In genomic region chr6:110233769-110234374, GRCh38 we compare ENCODE assay signal across 8 cellular contexts. TPM values are rescaled to one million over a fixed set of nuclear protein-coding genes. Genes with fewer than 3 reads are reported as not detected.
A peak's percentile ranks its signal among the peaks of the same experiment; 100 is the strongest.
DNase-seq lines count a peak whose midpoint lies in the region; ATAC-seq, FAIRE-seq and TF ChIP-seq lines count a peak whose summit lies in the region.

No MANE protein-coding gene starts in this region.

- H3K27me3 Mint-ChIP-seq in IgD-negative memory B cell: no peaks in the 10 kb centered on the region

- FAIRE-seq in frontal cortex (lab: Jason Lieb, UNC) (peak; percentile 56), kidney (lab: Jason Lieb, UNC) (no peak)

- TF ChIP-seq CTCF in GM12864 (IDR thresholded peaks at IDR 0.05; ENCODE audit: low read depth, low read length, missing control alignments) (no peak), kidney (IDR thresholded peaks at IDR 0.05; ENCODE audit: borderline replicate concordance, extremely low read depth, insufficient read depth) (no peak)

- intact Hi-C loops in kidney (cut with DNase I): no loop called here
- intact Hi-C loops in posterior vena cava (cut with DNase I): no loop called here

- H3K9ac ChIP-seq in kidney (ENCODE audit: low read length in 2 of 2): no peak overlapping the region

- peaks cover 1% of the 10 kb centered on the region; the same call in 1 of the 2 replicates for H3K36me3 ChIP-seq in H7 (replicated peaks; ENCODE audit: control insufficient read depth, insufficient read depth, low read length)
- H3K36me3 ChIP-seq in kidney (ENCODE audit: control insufficient read depth in 1 of 2, insufficient read depth in 2 of 2, low read length in 2 of 2): peaks cover 3 to 11% of the 10 kb centered on the region in 2 donors

- H3K36me3 Mint-ChIP-seq in IgD-negative memory B cell: peaks cover 10% of the 10 kb centered on the region

- H3K4me1 ChIP-seq in kidney (ENCODE audit: control insufficient read depth in 1 of 2, insufficient read depth in 1 of 2, low read depth in 1 of 2, low read length in 2 of 2): no peaks in the 10 kb centered on the region

- no peak overlapping the region for H3K27ac ChIP-seq in kidney (ENCODE audit: low read depth in 2 of 2, low read length in 2 of 2)

- H3K4me1 Mint-ChIP-seq in IgD-negative memory B cell: peaks cover 5 to 12% (median 8%) of the 10 kb centered on the region in 3 donors

- DNase-seq in GM12864 (ENCODE audit: low read depth) (peak; percentile 35), frontal cortex (ENCODE audit: low spot score in 2 of 2) (no peak), inferior parietal cortex (ENCODE audit: extremely low spot score) (no peak), H7 (no peak), kidney (no peak), posterior vena cava (ENCODE audit: low spot score) (no peak)

- no peaks in the 10 kb centered on the region for H3K9me3 ChIP-seq in kidney (ENCODE audit: control insufficient read depth in 1 of 2, low read length in 2 of 2)

- no peaks in the 10 kb centered on the region for H3K27me3 ChIP-seq in H7 (ENCODE audit: control insufficient read depth, insufficient read depth, low read length)

- peak overlapping the region; percentile 40 to 62 (median 44) for H3K27ac Mint-ChIP-seq in IgD-negative memory B cell

- H3K4me3 ChIP-seq in GM12864 (ENCODE audit: low read depth, low read length): no peak overlapping the region
- no peak overlapping the region for H3K4me3 ChIP-seq in H7 (ENCODE audit: insufficient read depth, low read depth, low read length)
- H3K4me3 ChIP-seq in kidney (ENCODE audit: low read length in 2 of 2): no peak overlapping the region

- H3K9me3 Mint-ChIP-seq in IgD-negative memory B cell: no peaks in the 10 kb centered on the region

- ATAC-seq in GM21515 (IDR thresholded peaks at IDR 0.05; ENCODE audit: unreplicated experiment): peak; percentile 92

- peak overlapping the region in 1 of 4 donors; percentile 53 for H3K4me3 Mint-ChIP-seq in IgD-negative memory B cell

RNA-seq across cellular contexts. Expression of gene CDC40, which starts 53.6 kb away (rescaled TPM):
- polyA plus RNA-seq in IgD-negative memory B cell (47.5 TPM), kidney (ENCODE audit: insufficient read depth, low read depth, low replicate concordance) (10.9 TPM)
- total RNA-seq in frontal cortex (21.2 TPM), kidney (24.6 TPM), posterior vena cava (10 to 100 TPM; 19.5 to 20.0 TPM)
- total RNA-seq in H7 (2014; rRNA removed; shearing (Covaris generic)): 23.1 and 32.6 TPM in 2 replicates

RNA-seq across cellular contexts. Expression of gene WASF1, which starts 54.4 kb away (rescaled TPM):
- polyA plus RNA-seq in IgD-negative memory B cell: 2.5 TPM
- total RNA-seq in frontal cortex: 63.2 TPM
- total RNA-seq in H7 (2014; rRNA removed; shearing (Covaris generic)): 15.3 and 17.6 TPM in 2 replicates
- total RNA-seq in kidney: 9.7 TPM
- 6.5 TPM for polyA plus RNA-seq in kidney (ENCODE audit: insufficient read depth, low read depth, low replicate concordance)
- 10 to 100 TPM; 11.0 to 13.7 TPM for total RNA-seq in posterior vena cava
